8 cellular contexts compared by ENCODE assay signal in the genomic region with DNA sequence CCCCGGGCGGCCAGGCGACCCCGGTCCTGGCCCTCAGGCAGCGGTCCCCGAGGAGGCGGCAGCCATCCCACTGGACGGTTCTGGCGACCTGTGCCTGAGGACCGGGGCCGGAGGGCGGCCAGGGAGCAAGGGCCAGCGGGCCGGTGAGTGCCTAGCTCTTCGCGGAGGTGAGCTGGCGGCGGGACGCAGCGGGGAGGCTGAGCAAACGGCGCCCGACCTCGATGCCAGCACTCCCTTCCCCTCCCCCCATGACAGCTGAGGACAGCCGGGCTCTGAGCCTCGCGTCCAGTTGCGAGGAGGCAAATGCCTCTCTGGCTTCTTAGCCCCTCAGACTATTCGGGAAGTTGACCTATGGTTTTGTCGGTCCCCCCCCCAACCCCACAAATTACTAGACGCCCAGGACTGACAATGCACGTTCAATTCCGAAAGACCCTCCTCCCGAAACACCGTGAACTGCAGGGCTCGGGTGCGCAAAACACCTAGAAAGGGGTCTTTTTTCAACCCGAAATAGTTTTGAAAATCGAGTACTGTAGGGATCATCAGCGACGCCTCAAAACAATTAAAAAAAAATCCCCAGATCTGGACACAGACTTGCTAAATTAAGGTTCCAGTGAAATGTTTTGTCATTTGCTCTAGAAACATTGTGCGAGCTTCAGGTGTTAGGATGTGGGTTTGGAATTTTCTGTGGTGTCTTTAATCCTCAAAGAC. TPM values are rescaled to one million over a fixed set of nuclear protein-coding genes. Genes with fewer than 3 reads are reported as not detected.
DNase-seq lines count a peak whose midpoint lies in the region; ATAC-seq and TF ChIP-seq lines count a peak whose summit lies in the region.

No MANE protein-coding gene starts in this region.

- intact Hi-C loops in activated B cell treated with CpG ODN at 0.5 μM for 24 hours (cut with micrococcal nuclease), result loop anchor here (10.0 kb wide), 2 partner anchors 553 to 1727 kb away; a partner anchor contains a TSS
- intact Hi-C loops in testis (cut with DNase I; ENCODE audit: low total_unique reads), result no loop called here

- H3K9me3 ChIP-seq in testis, result no peaks in the 10 kb centered on the region

- H3K27me3 ChIP-seq in mesendoderm (ENCODE audit: insufficient read depth, low read length, poor library complexity) (peaks cover 31% of the 10 kb centered on the region), testis (no peaks in the 10 kb centered on the region)

- peak overlapping the region; percentile 9 for H3K23ac ChIP-seq in mesendoderm (ENCODE audit: low read length)

- WGBS in mesendoderm (ENCODE audit: extremely low coverage, insufficient coverage, low lambda C conversion rate), result no CpG with 5 or more reads among the region's 42 CpGs
- WGBS in testis, 2 donors, result 1 to 3% methylated on average over 14 to 40 of the region's 42 CpGs

- peak overlapping the region; percentile 73 for H3K4me2 ChIP-seq in mesendoderm (ENCODE audit: low read length)

- no peak overlapping the region for H2BK5ac ChIP-seq in mesendoderm (ENCODE audit: low read length)

- H3K4me3 ChIP-seq in AG10803 (ENCODE audit: low read length) (peak overlapping the region; percentile 72), mesendoderm (ENCODE audit: low read length) (peak overlapping the region; percentile 39), testis (peak overlapping the region; percentile 69 to 85)

- peaks cover 18% of the 10 kb centered on the region for H3K27me3 Mint-ChIP-seq in activated B cell treated with CpG ODN at 0.5 μM for 24 hours
- peaks cover 26% of the 10 kb centered on the region for H3K27me3 Mint-ChIP-seq in endothelial cell (ENCODE audit: unreplicated experiment)

- peak; percentile 65 for DNase-seq in AG10803 (ENCODE audit: low read depth)
- peak; percentile 72 for DNase-seq in NCI-H2107 (lab: John Stamatoyannopoulos, UW)
- DNase-seq in activated B cell treated with CpG ODN at 0.5 μM for 24 hours, result peak; percentile 52
- peak; percentile 47 for DNase-seq in endothelial cell (ENCODE audit: low spot score)
- peak; percentile 84 for DNase-seq in mesendoderm
- DNase-seq in testis, result peak; percentile 56

- H3K9ac ChIP-seq in mesendoderm (ENCODE audit: low read length), result peak overlapping the region; percentile 52

- no peak for TF ChIP-seq POLR2A in testis (IDR thresholded peaks at IDR 0.05)

- H3K36me3 Mint-ChIP-seq in activated B cell treated with CpG ODN at 0.5 μM for 24 hours (ENCODE audit: low read depth), result peaks cover 2% of the 10 kb centered on the region
- no peaks in the 10 kb centered on the region for H3K36me3 Mint-ChIP-seq in endothelial cell (ENCODE audit: low read depth, unreplicated experiment)

- H3K36me3 ChIP-seq in mesendoderm (ENCODE audit: control insufficient read depth, insufficient read depth, low read length), result no peaks in the 10 kb centered on the region
- no peaks in the 10 kb centered on the region for H3K36me3 ChIP-seq in testis (ENCODE audit: low read depth, missing control alignments)

- H3K9me3 Mint-ChIP-seq in activated B cell treated with CpG ODN at 0.5 μM for 24 hours, result no peaks in the 10 kb centered on the region
- H3K9me3 Mint-ChIP-seq in endothelial cell (ENCODE audit: unreplicated experiment), result no peaks in the 10 kb centered on the region

- H3K56ac ChIP-seq in mesendoderm (ENCODE audit: low read length), result peak overlapping the region; percentile 76

- TF ChIP-seq CTCF in AG10803 (conservative IDR thresholded peaks at IDR 0.05; ENCODE audit: low read length), result no peak
- TF ChIP-seq CTCF in activated B cell treated with CpG ODN at 0.5 μM for 24 hours (IDR thresholded peaks at IDR 0.05), result no peak
- TF ChIP-seq CTCF in endothelial cell (IDR thresholded peaks at IDR 0.05; ENCODE audit: unreplicated experiment), result no peak
- TF ChIP-seq CTCF in testis (IDR thresholded peaks at IDR 0.05), result no peak

- no peak overlapping the region for H2BK120ac ChIP-seq in mesendoderm (ENCODE audit: low read depth, low read length)

- no peaks in the 10 kb centered on the region for H3K79me1 ChIP-seq in mesendoderm (ENCODE audit: low read length)

- no peak overlapping the region for H3K4ac ChIP-seq in mesendoderm (ENCODE audit: low read depth, low read length)

- H3K27ac ChIP-seq in mesendoderm (ENCODE audit: low read depth, low read length) (no peak overlapping the region), testis (peak overlapping the region; percentile 95 to 97)

- H3K18ac ChIP-seq in mesendoderm (ENCODE audit: low read length), result no peak overlapping the region

- no peak overlapping the region for H4K5ac ChIP-seq in mesendoderm (ENCODE audit: low read length)

- ATAC-seq in GM18517 (IDR thresholded peaks at IDR 0.05; ENCODE audit: unreplicated experiment) (peak; percentile 34), HG02943 (IDR thresholded peaks at IDR 0.05; ENCODE audit: low read depth, unreplicated experiment) (peak; percentile 50), activated B cell treated with CpG ODN at 0.5 μM for 24 hours (ENCODE audit: low read depth) (peak; percentile 29)

- POLR2A ChIA-PET in activated B cell treated with CpG ODN at 0.5 μM for 24 hours (lab: Charles Lee), result interaction anchor here (3.8 to 4.3 kb wide), 2 partner anchors 10 to 17 kb away, joined by 21 to 35 read pairs; a partner anchor contains a TSS

- H3K4me1 ChIP-seq in mesendoderm (ENCODE audit: control insufficient read depth, low read depth, low read length) (no peaks in the 10 kb centered on the region), testis (no peaks in the 10 kb centered on the region)

- H3K4me1 Mint-ChIP-seq in activated B cell treated with CpG ODN at 0.5 μM for 24 hours, result peaks cover 22% of the 10 kb centered on the region
- H3K4me1 Mint-ChIP-seq in endothelial cell (ENCODE audit: unreplicated experiment), result peaks cover 12% of the 10 kb centered on the region

- H3K27ac Mint-ChIP-seq in activated B cell treated with CpG ODN at 0.5 μM for 24 hours (peak overlapping the region; percentile 68), endothelial cell (ENCODE audit: unreplicated experiment) (no peak overlapping the region)

- no peak overlapping the region for H2AK5ac ChIP-seq in mesendoderm (ENCODE audit: low read length)

- CTCF ChIA-PET in activated B cell treated with CpG ODN at 0.5 μM for 24 hours (lab: Charles Lee), result interaction anchor here (1.0 to 1.2 kb wide), 3 partner anchors 10 to 791 kb away, joined by 3 to 5 read pairs (median 3); no protein-coding TSS in a partner anchor

- H4K8ac ChIP-seq in mesendoderm (ENCODE audit: low read depth, low read length), result no peak overlapping the region

- H3K79me2 ChIP-seq in mesendoderm (ENCODE audit: control insufficient read depth, insufficient read depth, low read length), result no peaks in the 10 kb centered on the region

- H2BK15ac ChIP-seq in mesendoderm (replicated peaks; ENCODE audit: low read depth), result no peak overlapping the region

- H3K4me3 Mint-ChIP-seq in activated B cell treated with CpG ODN at 0.5 μM for 24 hours (peak overlapping the region; percentile 80), endothelial cell (ENCODE audit: unreplicated experiment) (peak overlapping the region; percentile 68)

RNA-seq across cellular contexts. Expression of a gene that starts 8.3 kb away (rescaled TPM):
- total RNA-seq in activated B cell treated with CpG ODN at 0.5 μM for 24 hours, result 2.8 and 3.3 TPM in 2 replicates
- total RNA-seq in endothelial cell (ENCODE audit: unreplicated experiment), result not detected
- 0.10 TPM for polyA plus RNA-seq in mesendoderm (2013, experiment 1 of 2)
- polyA plus RNA-seq in mesendoderm (2013, experiment 2 of 2), result 0.03 TPM
- 1 to 10 TPM; 7.4 to 9.5 TPM for total RNA-seq in testis
- polyA plus RNA-seq in testis (ENCODE audit: insufficient read depth, low read depth, low replicate concordance), result 8.8 TPM

RNA-seq across cellular contexts. Expression of a gene that starts 18.2 kb away (rescaled TPM):
- total RNA-seq in activated B cell treated with CpG ODN at 0.5 μM for 24 hours (57.2 and 61.7 TPM in 2 replicates), endothelial cell (ENCODE audit: unreplicated experiment) (54.3 TPM), testis (10 to 100 TPM; 46.5 to 61.6 TPM)
- 30.1 TPM for polyA plus RNA-seq in mesendoderm (2013, experiment 1 of 2)
- polyA plus RNA-seq in mesendoderm (2013, experiment 2 of 2), result 30.7 TPM
- 236 TPM for polyA plus RNA-seq in testis (ENCODE audit: insufficient read depth, low read depth, low replicate concordance)
